11 cellular contexts compared by ENCODE assay signal in genomic region chr1:64172458-64172983, GRCh38. TPM values are rescaled to one million over a fixed set of nuclear protein-coding genes. Genes with fewer than 3 reads are reported as not detected.
A peak's percentile ranks its signal among the peaks of the same experiment; 100 is the strongest.
DNase-seq lines count a peak whose midpoint lies in the region; ATAC-seq and TF ChIP-seq lines count a peak whose summit lies in the region.
"Had no signal": no experiment of that assay in that cellular context is flagged by ENCODE, and none has a peak within 500 bp of the region (broad histone marks: within the 10 kb centered on the region; RNA-seq: fewer than 3 reads in every experiment).

No MANE protein-coding gene starts in this region.

- peaks cover 44% of the 10 kb centered on the region for H3K4me1 ChIP-seq in KMS-11 (ENCODE audit: low read depth, poor library complexity, severe bottlenecking)
- H3K4me1 ChIP-seq in osteoblast (ENCODE audit: insufficient read depth, low read length) = peaks cover 32% of the 10 kb centered on the region

- H3K4me3 ChIP-seq in KMS-11 (IDR thresholded peaks at IDR 0.05; ENCODE audit: insufficient read depth, low read depth, low read length) (no peak overlapping the region), osteoblast (ENCODE audit: insufficient read depth, low read length) (no peak overlapping the region)
- H3K4me3 ChIP-seq: esophagus muscularis mucosa, suprapubic skin had no signal

- H3K9ac ChIP-seq in KMS-11 = peak overlapping the region; percentile 44

- H3K79me2 ChIP-seq in KMS-11 (ENCODE audit: insufficient read depth, low read depth) (no peaks in the 10 kb centered on the region), osteoblast (ENCODE audit: insufficient read depth, low read length) (no peaks in the 10 kb centered on the region)

- peak overlapping the region; percentile 99 for H3K4me2 ChIP-seq in KMS-11
- H3K4me2 ChIP-seq in osteoblast (ENCODE audit: insufficient read depth, low read length) = peak overlapping the region; percentile 43

- H3K27me3 ChIP-seq in KMS-11 (ENCODE audit: insufficient read depth, low read depth) = no peaks in the 10 kb centered on the region
- H3K27me3 ChIP-seq in osteoblast (ENCODE audit: insufficient read depth, low read length) = no peaks in the 10 kb centered on the region
- H3K27me3 ChIP-seq: esophagus muscularis mucosa, suprapubic skin had no signal

- ATAC-seq in GM21390 (IDR thresholded peaks at IDR 0.05; ENCODE audit: unreplicated experiment) = peak; percentile 61

- peak overlapping the region; percentile 83 for H3K27ac ChIP-seq in KMS-11
- peak overlapping the region; percentile 85 for H3K27ac ChIP-seq in osteoblast (ENCODE audit: low read depth, low read length)
- H3K27ac ChIP-seq: esophagus muscularis mucosa, suprapubic skin had no signal

- H4K20me1 ChIP-seq in KMS-11 (ENCODE audit: insufficient read depth) (no peaks in the 10 kb centered on the region), osteoblast (ENCODE audit: insufficient read depth, low read length) (no peaks in the 10 kb centered on the region)

- DNase-seq in SK-N-DZ (ENCODE audit: low spot score) (peak; percentile 91), osteoblast (ENCODE audit: insufficient read length, low spot score, missing footprints) (no peak), SIG-M5 treated with dmso at 0.1 percent for 504 hours (lab: John Stamatoyannopoulos, UW; ENCODE audit: unreplicated experiment) (no peak), NCI-H526 treated with DMSO at 0.1 percent for 48 hours (lab: John Stamatoyannopoulos, UW) (no peak)
- no peak for DNase-seq in stimulated activated CD4-positive, alpha-beta T cell treated with anti-CD3 and anti-CD28 coated beads, Interleukin-1b, Interleukin-23, amount 100 ng/mL, for 48 hours
- DNase-seq: NCI-H2227 treated with DMSO at 0.1 percent for 48 hours had no signal

- no peaks in the 10 kb centered on the region for H3K9me3 ChIP-seq in osteoblast (ENCODE audit: low read depth, low read length)
- H3K9me3 ChIP-seq: esophagus muscularis mucosa, suprapubic skin had no signal

- TF ChIP-seq CTCF in KMS-11 (conservative IDR thresholded peaks at IDR 0.05; ENCODE audit: low read depth, low read length) (no peak), osteoblast (IDR thresholded peaks at IDR 0.05; ENCODE audit: extremely low read depth, low read depth, low read length) (no peak)

- H3K36me3 ChIP-seq in KMS-11 (ENCODE audit: insufficient read depth) (no peaks in the 10 kb centered on the region), osteoblast (ENCODE audit: insufficient read depth, low read length) (peaks cover 3% of the 10 kb centered on the region)
- H3K36me3 ChIP-seq: suprapubic skin had no signal

- peak overlapping the region; percentile 42; the same call in 1 of the 2 replicates for H2AFZ ChIP-seq in KMS-11 (ENCODE audit: low read depth)
- H2AFZ ChIP-seq in osteoblast (ENCODE audit: low read length) = no peak overlapping the region

RNA-seq across cellular contexts. Expression of gene UBE2U, which starts 30.9 kb away (rescaled TPM):
- polyA plus RNA-seq in SK-N-DZ (2014; cell fraction: cytosol; rRNA removed) = not detected in 2 replicates
- polyA plus RNA-seq in SK-N-DZ (2014; cell fraction: nucleus; rRNA removed) = not detected in 2 replicates
- total RNA-seq in osteoblast = not detected in 2 replicates
- total RNA-seq: esophagus muscularis mucosa, pulmonary artery endothelial cell, suprapubic skin had no signal
